In the genomic region with DNA sequence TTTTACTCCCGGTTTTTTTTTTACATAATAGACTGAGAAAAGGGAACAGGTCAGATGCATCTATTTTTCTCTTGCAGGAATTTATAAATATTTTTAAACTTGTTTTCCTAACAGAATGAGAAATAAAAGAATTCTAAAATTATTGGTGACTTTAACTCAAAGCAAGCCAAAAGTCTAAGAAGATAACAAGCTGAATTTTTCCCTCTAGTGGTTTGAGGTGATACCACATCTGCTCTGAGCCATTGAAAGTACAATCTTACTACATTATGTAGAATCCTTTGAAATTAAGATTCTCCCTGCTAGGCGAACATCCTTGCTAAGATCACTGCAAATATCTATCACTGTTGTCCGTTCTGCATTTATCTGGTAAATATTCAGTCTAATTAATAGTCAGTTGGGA, we compare ENCODE assay signal across 14 cellular contexts. TPM values are rescaled to one million over a fixed set of nuclear protein-coding genes. Genes with fewer than 3 reads are reported as not detected.
A peak's percentile ranks its signal among the peaks of the same experiment; 100 is the strongest.
DNase-seq lines count a peak whose midpoint lies in the region; FAIRE-seq and TF ChIP-seq lines count a peak whose summit lies in the region.
"Had no signal": no experiment of that assay in that cellular context is flagged by ENCODE, and none has a peak within 500 bp of the region (broad histone marks: within the 10 kb centered on the region; RNA-seq: fewer than 3 reads in every experiment).

No MANE protein-coding gene starts in this region.

- H2AK5ac ChIP-seq in trophoblast cell (ENCODE audit: low read length) = no peak overlapping the region

- H4K20me1 ChIP-seq in osteoblast (ENCODE audit: insufficient read depth, low read length) = no peaks in the 10 kb centered on the region

- no peak overlapping the region for H2BK12ac ChIP-seq in trophoblast cell (ENCODE audit: low read length)

- H3K4me3 ChIP-seq in osteoblast (ENCODE audit: insufficient read depth, low read length) (no peak overlapping the region), adrenal gland (no peak overlapping the region), trophoblast cell (ENCODE audit: low read depth, low read length) (no peak overlapping the region)

- H3K18ac ChIP-seq in trophoblast cell (ENCODE audit: low read length) = no peak overlapping the region

- intact Hi-C loops in adrenal gland (cut with DNase I) = no loop called here

- WGBS in adrenal gland, 4 donors = 61 to 71% (median 65%) methylated on average over 3 of the region's 3 CpGs
- WGBS in trophoblast cell (ENCODE audit: extremely low coverage, insufficient coverage, insufficient read length) = no CpG with 5 or more reads among the region's 3 CpGs

- no peaks in the 10 kb centered on the region for H3K79me1 ChIP-seq in trophoblast cell (ENCODE audit: low read length)

- TF ChIP-seq POLR2A in adrenal gland (IDR thresholded peaks at IDR 0.05) = no peak

- H3K79me2 ChIP-seq in osteoblast (ENCODE audit: insufficient read depth, low read length) (no peaks in the 10 kb centered on the region), trophoblast cell (ENCODE audit: control insufficient read depth, insufficient read depth, low read length, poor library complexity) (no peaks in the 10 kb centered on the region)

- peak; percentile 54 for TF ChIP-seq CTCF in osteoblast (IDR thresholded peaks at IDR 0.05; ENCODE audit: extremely low read depth, low read depth, low read length)
- peak in 1 of 6 experiments; percentile 28 for TF ChIP-seq CTCF in adrenal gland (IDR thresholded peaks at IDR 0.05)

- H3K4me2 ChIP-seq in osteoblast (ENCODE audit: insufficient read depth, low read length) (no peak overlapping the region), trophoblast cell (ENCODE audit: low read length) (no peak overlapping the region)

- no peaks in the 10 kb centered on the region for H3K9me3 ChIP-seq in osteoblast (ENCODE audit: low read depth, low read length)
- H3K9me3 ChIP-seq in adrenal gland (replicated peaks in 1 of 3) = no peaks in the 10 kb centered on the region
- no peaks in the 10 kb centered on the region for H3K9me3 ChIP-seq in trophoblast cell (ENCODE audit: insufficient read depth, low read depth, low read length)

- no peak overlapping the region for H2BK120ac ChIP-seq in trophoblast cell (ENCODE audit: insufficient read depth, low read length, poor library complexity)

- H3K14ac ChIP-seq in trophoblast cell (ENCODE audit: low read length) = no peak overlapping the region

- H2AFZ ChIP-seq in osteoblast (ENCODE audit: low read length) (no peak overlapping the region), trophoblast cell (ENCODE audit: insufficient read depth, low read length, poor library complexity) (no peak overlapping the region)

- H2BK5ac ChIP-seq in trophoblast cell (ENCODE audit: low read depth, low read length, poor library complexity) = no peak overlapping the region

- H3K23ac ChIP-seq in trophoblast cell (ENCODE audit: low read length) = no peak overlapping the region

- FAIRE-seq in G401.6 (lab: Jason Lieb, UNC) = peak; percentile 21

- DNase-seq in NCI-H226 (peak; percentile 8), dermis blood vessel endothelial cell (peak; percentile 16), osteoblast (ENCODE audit: insufficient read length, low spot score, missing footprints) (peak; percentile 71), adrenal gland (no peak), trophoblast cell (no peak), cerebellar cortex (ENCODE audit: low spot score) (no peak), HuH-7.5 (ENCODE audit: low spot score) (no peak)
- DNase-seq: amygdala; foreskin melanocyte; NCI-H1694; nucleus accumbens; stimulated activated naive CD4-positive, alpha-beta T cell treated with Interleukin-2 at 50 U/mL for 16 hours had no signal

- H3K27me3 ChIP-seq in osteoblast (ENCODE audit: insufficient read depth, low read length) (peaks cover 12% of the 10 kb centered on the region), adrenal gland (peaks cover 10% of the 10 kb centered on the region), trophoblast cell (ENCODE audit: insufficient read depth, low read length) (no peaks in the 10 kb centered on the region)

- H3K9ac ChIP-seq in trophoblast cell (ENCODE audit: low read length) = no peak overlapping the region

- H3K4ac ChIP-seq in trophoblast cell (ENCODE audit: low read depth, low read length) = no peak overlapping the region

- no peak overlapping the region for H4K91ac ChIP-seq in trophoblast cell (ENCODE audit: low read depth, low read length)

- H3K36me3 ChIP-seq in osteoblast (ENCODE audit: insufficient read depth, low read length) (no peaks in the 10 kb centered on the region), adrenal gland (replicated peaks in 1 of 2) (no peaks in the 10 kb centered on the region), trophoblast cell (ENCODE audit: control insufficient read depth in 1 of 2, insufficient read depth in 2 of 2, low read length in 2 of 2) (no peaks in the 10 kb centered on the region)

- H4K12ac ChIP-seq in trophoblast cell (ENCODE audit: low read depth, low read length) = no peak overlapping the region

- H3K27ac ChIP-seq in osteoblast (ENCODE audit: low read depth, low read length) (no peak overlapping the region), adrenal gland (no peak overlapping the region), trophoblast cell (ENCODE audit: low read depth, low read length) (no peak overlapping the region)

- H4K8ac ChIP-seq in trophoblast cell (ENCODE audit: low read depth, low read length) = no peak overlapping the region

- no peaks in the 10 kb centered on the region for H3K4me1 ChIP-seq in osteoblast (ENCODE audit: insufficient read depth, low read length)
- H3K4me1 ChIP-seq in adrenal gland (replicated peaks in 1 of 2) = no peaks in the 10 kb centered on the region
- H3K4me1 ChIP-seq in trophoblast cell (ENCODE audit: control insufficient read depth in 1 of 2, insufficient read depth in 2 of 2, low read length in 2 of 2) = peaks cover 5 to 6% of the 10 kb centered on the region in 2 experiments

RNA-seq across cellular contexts. Expression of gene STMND1, which starts 10.7 kb away (rescaled TPM):
- total RNA-seq in dermis blood vessel endothelial cell (not detected in 2 replicates), osteoblast (not detected in 2 replicates), adrenal gland (not detected)
- polyA plus RNA-seq in adrenal gland = not detected
- 0.07 and 0.11 TPM in 2 replicates for polyA plus RNA-seq in trophoblast cell (2013)
- total RNA-seq: T-helper 2 cell treated with Interferon-gamma antibody and Interleukin-4, amounts not matched to agents 100 ng/mL and 5 ng/mL, for 36 hours had no signal

Comparison
In these comparisons a context has a peak if more than half of its experiments do, and no peak if none do; other contexts are left out.
1. DNase-seq: peak in NCI-H226 (single experiment), dermis blood vessel endothelial cell (single experiment) and osteoblast (single experiment); none in adrenal gland (0 of 7), trophoblast cell (0 of 2), cerebellar cortex (single experiment) and HuH-7.5 (single experiment).